8 cellular contexts compared by ENCODE assay signal in genomic region chr9:37529111-37529510, GRCh38. TPM values are rescaled to one million over a fixed set of nuclear protein-coding genes. Genes with fewer than 3 reads are reported as not detected.
DNase-seq lines count a peak whose midpoint lies in the region; ATAC-seq and TF ChIP-seq lines count a peak whose summit lies in the region.

No MANE protein-coding gene starts in this region.

- H3K36me3 ChIP-seq in body of pancreas (replicated peaks in 1 of 2; ENCODE audit: insufficient read depth in 1 of 2, low read depth in 2 of 2) (peaks cover 0 to 8% of the 10 kb centered on the region in 2 donors), HAP-1 (replicated peaks) (peaks cover 21% of the 10 kb centered on the region), esophagus muscularis mucosa (peaks cover 29 to 83% (median 55%) of the 10 kb centered on the region in 4 donors)

- peaks cover under 1% of the 10 kb centered on the region for H3K4me1 ChIP-seq in body of pancreas
- H3K4me1 ChIP-seq in HAP-1: no peaks in the 10 kb centered on the region
- H3K4me1 ChIP-seq in esophagus muscularis mucosa: no peaks in the 10 kb centered on the region

- DNase-seq in NCI-H2196 (lab: John Stamatoyannopoulos, UW; ENCODE audit: unreplicated experiment) (peak; percentile 80), renal cortical epithelial cell (ENCODE audit: low read depth) (peak; percentile 13), body of pancreas (no peak), HAP-1 (ENCODE audit: low spot score in 2 of 2) (no peak), esophagus muscularis mucosa (ENCODE audit: extremely low spot score) (no peak), erythroblast (lab: John Stamatoyannopoulos, UW) (no peak)
- peak; percentile 92 for DNase-seq in activated effector memory CD4-positive, alpha-beta T cell treated with anti-CD3 and anti-CD28 coated beads, Interleukin-2, amount 50 U/mL, for 16 hours

- H3K27ac ChIP-seq in body of pancreas: no peak overlapping the region
- H3K27ac ChIP-seq in esophagus muscularis mucosa (replicated peaks in 1 of 4): no peak overlapping the region

- H3K9me3 ChIP-seq in body of pancreas (no peaks in the 10 kb centered on the region), HAP-1 (no peaks in the 10 kb centered on the region), esophagus muscularis mucosa (no peaks in the 10 kb centered on the region)

- ATAC-seq in GM19438 (IDR thresholded peaks at IDR 0.05; ENCODE audit: low read depth, unreplicated experiment) (peak; percentile 47), body of pancreas (no peak)

- TF ChIP-seq POLR2A in body of pancreas (IDR thresholded peaks at IDR 0.05) (peak in 1 of 3 donors; percentile 6), esophagus muscularis mucosa (IDR thresholded peaks at IDR 0.05; ENCODE audit: low read depth) (no peak), erythroblast (IDR thresholded peaks at IDR 0.05; ENCODE audit: low read length) (no peak)

- no peak for TF ChIP-seq EP300 in esophagus muscularis mucosa (IDR thresholded peaks at IDR 0.05)

- in situ Hi-C loops in HAP-1 (cut with MboI; ENCODE audit: low sequenced_read_pairs): no loop called here

- TF ChIP-seq CTCF in body of pancreas (IDR thresholded peaks at IDR 0.05): no peak
- TF ChIP-seq CTCF in esophagus muscularis mucosa (IDR thresholded peaks at IDR 0.05): no peak

- intact Hi-C loops in body of pancreas (cut with DNase I): no loop called here
- intact Hi-C loops in esophagus muscularis mucosa (cut with DNase I): no loop called here

- H3K4me3 ChIP-seq in body of pancreas: no peak overlapping the region
- no peak overlapping the region for H3K4me3 ChIP-seq in HAP-1
- H3K4me3 ChIP-seq in esophagus muscularis mucosa: no peak overlapping the region

- no peaks in the 10 kb centered on the region for H3K27me3 ChIP-seq in body of pancreas
- H3K27me3 ChIP-seq in HAP-1 (ENCODE audit: low read depth): no peaks in the 10 kb centered on the region
- no peaks in the 10 kb centered on the region for H3K27me3 ChIP-seq in esophagus muscularis mucosa

- 87 to 93% methylated on average over 14 of the region's 14 CpGs for WGBS in body of pancreas, 2 donors
- 88% methylated on average over 10 of the region's 14 CpGs for WGBS in esophagus muscularis mucosa

RNA-seq across cellular contexts. Expression of gene POLR1E, which starts 43.4 kb away (rescaled TPM):
- total RNA-seq in renal cortical epithelial cell (23.1 and 27.0 TPM in 2 replicates), body of pancreas (10 to 100 TPM in 1 of 2 donors, 1 to 10 TPM in 1; 9.6 to 15.0 TPM), esophagus muscularis mucosa (10 to 100 TPM; 17.4 to 36.8 (median 24.5) TPM)

RNA-seq across cellular contexts. Expression of gene FBXO10, which starts 47.1 kb away (rescaled TPM):
- total RNA-seq in renal cortical epithelial cell (5.7 and 12.1 TPM in 2 replicates), body of pancreas (10 to 100 TPM; 13.2 to 15.3 TPM), esophagus muscularis mucosa (10 to 100 TPM in 1 of 4 donors, 1 to 10 TPM in 3; 5.5 to 11.2 (median 9.0) TPM)

Comparison
In these comparisons a context has a peak if more than half of its experiments do, and no peak if none do; other contexts are left out.
1. DNase-seq: peak in NCI-H2196 (single experiment), activated effector memory CD4-positive, alpha-beta T cell treated with anti-CD3 and anti-CD28 coated beads, Interleukin-2, amount 50 U/mL, for 16 hours (single experiment) and renal cortical epithelial cell (single experiment); none in body of pancreas (0 of 4), HAP-1 (0 of 2), esophagus muscularis mucosa (single experiment) and erythroblast (0 of 2).